ENCODE assay signal across 8 cellular contexts in genomic region chr9:12464910-12465512, GRCh38.
DNase-seq lines count a peak whose midpoint lies in the region; ATAC-seq and TF ChIP-seq lines count a peak whose summit lies in the region.

No MANE protein-coding gene starts in this region.

- peak; percentile 8 for DNase-seq in activated CD4-positive, alpha-beta T cell treated with anti-CD3 and anti-CD28 coated beads, Interleukin-2, amount 10 ng/mL, durations not matched to agents 7 days and 5 days
- DNase-seq in activated CD4-positive, alpha-beta T cell treated with anti-CD3 and anti-CD28 coated beads, Interleukin-2, amount 50 U/mL, for 1 hour = no peak
- peak; percentile 13 for DNase-seq in NCI-H345 treated with DMSO at 0.1 percent for 48 hours (lab: John Stamatoyannopoulos, UW; ENCODE audit: unreplicated experiment)
- no peak for DNase-seq in dorsolateral prefrontal cortex
- DNase-seq in psoas muscle = no peak
- DNase-seq in natural killer cell = no peak
- DNase-seq in CD8-positive, alpha-beta T cell = no peak

- H3K4me1 Mint-ChIP-seq in activated CD4-positive, alpha-beta T cell treated with anti-CD3 and anti-CD28 coated beads, Interleukin-2, amount 10 ng/mL, durations not matched to agents 7 days and 5 days = no peaks in the 10 kb centered on the region
- no peaks in the 10 kb centered on the region for H3K4me1 Mint-ChIP-seq in natural killer cell
- H3K4me1 Mint-ChIP-seq in CD8-positive, alpha-beta T cell (ENCODE audit: low read depth) = no peaks in the 10 kb centered on the region

- H3K4me1 ChIP-seq in psoas muscle = no peaks in the 10 kb centered on the region
- H3K4me1 ChIP-seq in CD8-positive, alpha-beta T cell (ENCODE audit: insufficient read depth, low read length) = no peaks in the 10 kb centered on the region

- H3K27ac ChIP-seq in dorsolateral prefrontal cortex (no peak overlapping the region), psoas muscle (no peak overlapping the region)
- H3K27ac ChIP-seq in CD8-positive, alpha-beta T cell (ENCODE audit: low read depth, low read length) = no peak overlapping the region

- H3K36me3 ChIP-seq in psoas muscle (ENCODE audit: insufficient read depth in 1 of 2, low read depth in 1 of 2) = no peaks in the 10 kb centered on the region
- no peaks in the 10 kb centered on the region for H3K36me3 ChIP-seq in CD8-positive, alpha-beta T cell (ENCODE audit: insufficient read depth, low read length)

- no peak for ATAC-seq in psoas muscle
- ATAC-seq in HG02763 (IDR thresholded peaks at IDR 0.05; ENCODE audit: unreplicated experiment) = no peak
- no peak for ATAC-seq in natural killer cell
- ATAC-seq in CD8-positive, alpha-beta T cell = no peak

- H3K9me3 ChIP-seq in psoas muscle = no peaks in the 10 kb centered on the region
- no peaks in the 10 kb centered on the region for H3K9me3 ChIP-seq in CD8-positive, alpha-beta T cell (ENCODE audit: low read length)

- H3K9me3 Mint-ChIP-seq in activated CD4-positive, alpha-beta T cell treated with anti-CD3 and anti-CD28 coated beads, Interleukin-2, amount 10 ng/mL, durations not matched to agents 7 days and 5 days = no peaks in the 10 kb centered on the region
- H3K9me3 Mint-ChIP-seq in natural killer cell = peaks cover 7 to 10% of the 10 kb centered on the region in 2 donors
- peaks cover 19% of the 10 kb centered on the region for H3K9me3 Mint-ChIP-seq in CD8-positive, alpha-beta T cell

- no peak overlapping the region for H3K4me3 Mint-ChIP-seq in activated CD4-positive, alpha-beta T cell treated with anti-CD3 and anti-CD28 coated beads, Interleukin-2, amount 10 ng/mL, durations not matched to agents 7 days and 5 days
- no peak overlapping the region for H3K4me3 Mint-ChIP-seq in natural killer cell
- no peak overlapping the region for H3K4me3 Mint-ChIP-seq in CD8-positive, alpha-beta T cell

- H3K27me3 Mint-ChIP-seq in activated CD4-positive, alpha-beta T cell treated with anti-CD3 and anti-CD28 coated beads, Interleukin-2, amount 10 ng/mL, durations not matched to agents 7 days and 5 days = no peaks in the 10 kb centered on the region
- no peaks in the 10 kb centered on the region for H3K27me3 Mint-ChIP-seq in natural killer cell (ENCODE audit: low read depth in 2 of 2)
- H3K27me3 Mint-ChIP-seq in CD8-positive, alpha-beta T cell (ENCODE audit: low read depth) = no peaks in the 10 kb centered on the region

- no peaks in the 10 kb centered on the region for H3K36me3 Mint-ChIP-seq in activated CD4-positive, alpha-beta T cell treated with anti-CD3 and anti-CD28 coated beads, Interleukin-2, amount 10 ng/mL, durations not matched to agents 7 days and 5 days (ENCODE audit: low read depth)
- H3K36me3 Mint-ChIP-seq in natural killer cell = no peaks in the 10 kb centered on the region
- H3K36me3 Mint-ChIP-seq in CD8-positive, alpha-beta T cell = no peaks in the 10 kb centered on the region

- H3K27me3 ChIP-seq in dorsolateral prefrontal cortex (peaks cover 0 to 4% (median 0%) of the 10 kb centered on the region in 45 donors), psoas muscle (ENCODE audit: insufficient read depth in 3 of 3, low read length in 2 of 3) (no peaks in the 10 kb centered on the region)
- no peaks in the 10 kb centered on the region for H3K27me3 ChIP-seq in CD8-positive, alpha-beta T cell (ENCODE audit: insufficient read depth, low read length)

- WGBS in psoas muscle, 3 donors = 1 to 2% (median 2%) methylated on average over 2 of the region's 2 CpGs

- TF ChIP-seq CTCF in dorsolateral prefrontal cortex (IDR thresholded peaks at IDR 0.05 in 54 of 56, conservative IDR thresholded peaks at IDR 0.05 in 2 of 56; ENCODE audit: low read depth in 1 of 56, partially characterized antibody in 56 of 56) (peak; percentile 59 to 86 (median 75)), psoas muscle (IDR thresholded peaks at IDR 0.05) (peak; percentile 49), natural killer cell (IDR thresholded peaks at IDR 0.05) (no peak)
- no peak for TF ChIP-seq CTCF in CD8-positive, alpha-beta T cell (IDR thresholded peaks at IDR 0.05)

- CTCF ChIA-PET in activated CD4-positive, alpha-beta T cell treated with anti-CD3 and anti-CD28 coated beads, Interleukin-2, amount 10 ng/mL, durations not matched to agents 7 days and 5 days (lab: Charles Lee) = no interaction called here
- CTCF ChIA-PET in CD8-positive, alpha-beta T cell (lab: Charles Lee) = no interaction called here

- POLR2A ChIA-PET in activated CD4-positive, alpha-beta T cell treated with anti-CD3 and anti-CD28 coated beads, Interleukin-2, amount 10 ng/mL, durations not matched to agents 7 days and 5 days (lab: Charles Lee) = no interaction called here
- POLR2A ChIA-PET in CD8-positive, alpha-beta T cell (lab: Charles Lee) = no interaction called here

- no peak overlapping the region for H3K27ac Mint-ChIP-seq in activated CD4-positive, alpha-beta T cell treated with anti-CD3 and anti-CD28 coated beads, Interleukin-2, amount 10 ng/mL, durations not matched to agents 7 days and 5 days
- no peak overlapping the region for H3K27ac Mint-ChIP-seq in natural killer cell
- H3K27ac Mint-ChIP-seq in CD8-positive, alpha-beta T cell = no peak overlapping the region

- intact Hi-C loops in dorsolateral prefrontal cortex (cut with DNase I) = no loop called here
- intact Hi-C loops in psoas muscle (cut with DNase I) = no loop called here
- intact Hi-C loops in natural killer cell (cut with micrococcal nuclease) = no loop called here
- intact Hi-C loops in CD8-positive, alpha-beta T cell (cut with DNase I, micrococcal nuclease) = no loop called here

- H3K4me3 ChIP-seq in dorsolateral prefrontal cortex = no peak overlapping the region
- H3K4me3 ChIP-seq in psoas muscle = no peak overlapping the region
- H3K4me3 ChIP-seq in CD8-positive, alpha-beta T cell (ENCODE audit: low read depth, low read length) = no peak overlapping the region

Comparison
In these comparisons a context has a peak if more than half of its experiments do, and no peak if none do; other contexts are left out.
1. DNase-seq: peak in activated CD4-positive, alpha-beta T cell treated with anti-CD3 and anti-CD28 coated beads, Interleukin-2, amount 10 ng/mL, durations not matched to agents 7 days and 5 days (single experiment) and NCI-H345 treated with DMSO at 0.1 percent for 48 hours (single experiment); none in activated CD4-positive, alpha-beta T cell treated with anti-CD3 and anti-CD28 coated beads, Interleukin-2, amount 50 U/mL, for 1 hour (single experiment), dorsolateral prefrontal cortex (0 of 10), psoas muscle (0 of 2), natural killer cell (single experiment) and CD8-positive, alpha-beta T cell (0 of 7).
2. CTCF ChIP-seq: peak in dorsolateral prefrontal cortex (56 of 56) and psoas muscle (single experiment); none in natural killer cell (single experiment) and CD8-positive, alpha-beta T cell (single experiment).